7 cellular contexts compared by ENCODE assay signal in the genomic region with DNA sequence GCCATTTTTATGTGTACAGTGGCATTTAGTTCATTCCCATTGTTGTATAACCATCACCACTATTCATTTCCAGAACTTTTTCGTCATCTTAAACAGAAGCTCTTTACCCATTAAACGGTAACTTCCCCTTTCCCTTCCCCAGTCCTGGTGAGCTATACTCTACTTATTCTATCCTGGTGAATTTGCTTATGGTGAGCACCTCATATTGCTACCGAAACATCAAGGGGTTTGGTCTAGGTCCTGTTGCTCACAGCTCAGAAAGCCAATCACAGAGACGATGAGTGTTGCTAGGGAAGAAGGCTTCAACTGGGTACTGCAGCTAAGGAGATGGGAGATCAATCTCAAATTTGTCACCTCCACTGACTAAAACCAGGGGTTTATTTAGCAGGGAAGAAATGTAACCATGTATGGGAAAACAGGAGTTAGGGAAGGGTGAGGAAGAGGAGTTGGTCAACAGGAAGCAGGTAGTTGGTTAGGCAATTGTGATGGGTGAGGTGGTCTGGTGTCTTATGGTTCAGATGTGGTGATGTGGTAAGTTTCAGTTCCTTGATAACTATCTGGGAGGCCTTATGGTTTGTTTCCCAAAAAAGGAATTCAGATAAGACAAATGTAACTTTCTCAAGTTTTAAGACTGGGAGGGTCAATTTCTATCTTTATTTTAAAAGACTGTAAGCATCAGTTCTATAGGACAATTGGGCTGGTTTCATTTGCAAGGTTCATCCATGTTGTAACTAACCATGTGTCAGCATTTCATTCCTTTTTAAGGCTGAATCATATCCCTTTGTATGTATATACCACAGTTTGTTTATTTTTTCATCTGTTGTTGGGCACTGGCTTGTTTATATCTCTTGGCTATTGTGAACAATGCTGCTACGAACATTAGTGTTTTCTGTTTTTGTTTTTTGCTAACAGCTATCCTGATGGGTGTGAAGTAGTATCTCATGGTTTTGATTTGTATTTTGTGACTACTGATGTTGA. TPM values are rescaled to one million over a fixed set of nuclear protein-coding genes. Genes with fewer than 3 reads are reported as not detected.
DNase-seq lines count a peak whose midpoint lies in the region; ATAC-seq, FAIRE-seq and TF ChIP-seq lines count a peak whose summit lies in the region.

No MANE protein-coding gene starts in this region.

- H3K9me3 ChIP-seq in sigmoid colon, result no peaks in the 10 kb centered on the region

- no peaks in the 10 kb centered on the region for H3K27me3 ChIP-seq in sigmoid colon

- no peaks in the 10 kb centered on the region for H3K36me3 ChIP-seq in sigmoid colon

- ATAC-seq in GM18861 (IDR thresholded peaks at IDR 0.05; ENCODE audit: unreplicated experiment), result peak; percentile 83

- TF ChIP-seq CTCF in sigmoid colon (IDR thresholded peaks at IDR 0.05), result no peak

- TF ChIP-seq POLR2A in H54 (IDR thresholded peaks at IDR 0.05; ENCODE audit: low read depth, low read length) (no peak), sigmoid colon (IDR thresholded peaks at IDR 0.05) (no peak)

- no peak overlapping the region for H3K4me3 ChIP-seq in sigmoid colon

- no peak for TF ChIP-seq EP300 in sigmoid colon (IDR thresholded peaks at IDR 0.05)

- no peak overlapping the region for H3K27ac ChIP-seq in sigmoid colon

- intact Hi-C loops in sigmoid colon (cut with DNase I), result no loop called here

- no peak for DNase-seq in H54 (ENCODE audit: insufficient read length, low spot score)
- DNase-seq in LHCN-M2 (ENCODE audit: low read depth), result peak; percentile 43
- peak; percentile 70 for DNase-seq in iris pigment epithelial cell (ENCODE audit: low read depth)
- DNase-seq in sigmoid colon, result no peak
- no peak for DNase-seq in hepatic stellate cell (ENCODE audit: low spot score)
- no peak for DNase-seq in dedifferentiated amniotic fluid mesenchymal stem cell (ENCODE audit: extremely low spot score)

- 85 to 92% methylated on average over 5 of the region's 5 CpGs for WGBS in sigmoid colon, 2 donors

- no peaks in the 10 kb centered on the region for H3K4me1 ChIP-seq in sigmoid colon

- peak; percentile 76 for FAIRE-seq in H54 (lab: Jason Lieb, UNC)

RNA-seq across cellular contexts. Expression of a gene that starts 46.4 kb away (rescaled TPM):
- total RNA-seq in LHCN-M2 (2014; rRNA removed), result 0.40 and 0.77 TPM in 2 replicates
- polyA plus RNA-seq in LHCN-M2 (2012), result 0.24 TPM
- total RNA-seq in sigmoid colon, result under 1 TPM in 1 of 4 donors, not detected in 3; 0.33 TPM
- under 1 TPM in 1 of 3 donors, not detected in 2; 0.36 TPM for polyA plus RNA-seq in sigmoid colon

Comparison
In these comparisons a context has a peak if more than half of its experiments do, and no peak if none do; other contexts are left out.
1. DNase-seq: peak in LHCN-M2 (single experiment) and iris pigment epithelial cell (single experiment); none in H54 (single experiment), sigmoid colon (single experiment), hepatic stellate cell (single experiment) and dedifferentiated amniotic fluid mesenchymal stem cell (single experiment).